ENCODE assay signal across 21 cellular contexts in the genomic region with DNA sequence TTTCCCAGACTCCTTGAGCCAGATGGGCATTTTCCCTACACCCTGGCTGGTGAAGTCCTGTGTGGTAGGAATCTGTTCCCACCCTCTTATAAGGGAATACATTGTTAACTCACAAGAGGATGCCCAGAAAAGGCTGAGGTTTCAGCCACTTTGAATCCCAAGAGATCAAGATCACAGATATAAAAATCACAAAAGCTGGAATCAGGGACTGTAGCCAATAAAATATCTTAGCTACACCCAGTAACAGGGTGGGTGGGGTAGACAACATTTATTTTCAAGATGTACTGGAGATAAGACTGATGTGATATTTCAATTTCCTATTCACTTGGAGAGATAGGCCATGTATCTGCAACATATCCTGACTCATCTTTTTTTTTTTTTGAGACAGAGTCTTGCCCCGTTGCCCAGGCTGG. TPM values are rescaled to one million over a fixed set of nuclear protein-coding genes. Genes with fewer than 3 reads are reported as not detected.
DNase-seq lines count a peak whose midpoint lies in the region; ATAC-seq, FAIRE-seq and TF ChIP-seq lines count a peak whose summit lies in the region.
"Had no signal": no experiment of that assay in that cellular context is flagged by ENCODE, and none has a peak within 500 bp of the region (broad histone marks: within the 10 kb centered on the region; RNA-seq: fewer than 3 reads in every experiment).

No MANE protein-coding gene starts in this region.

- H3K79me2 ChIP-seq in ACC112 (ENCODE audit: control insufficient read depth, insufficient read depth, low read length, unreplicated experiment) = no peaks in the 10 kb centered on the region
- H3K79me2 ChIP-seq in K562 (ENCODE audit: control insufficient read depth, insufficient read depth, low read length) = no peaks in the 10 kb centered on the region
- H3K79me2 ChIP-seq in keratinocyte (ENCODE audit: control insufficient read depth, insufficient read depth, low read length) = no peaks in the 10 kb centered on the region
- H3K79me2 ChIP-seq: hepatocyte had no signal

- H3K27me3 Mint-ChIP-seq in stimulated activated naive CD8-positive, alpha-beta T cell treated with anti-CD3 and anti-CD28 coated beads, Interleukin-15, amount 100 ng/mL, for 72 hours = no peaks in the 10 kb centered on the region
- H3K27me3 Mint-ChIP-seq: activated CD4-positive, alpha-beta T cell treated with anti-CD3 and anti-CD28 coated beads, Interleukin-2, amount 10 ng/mL, durations not matched to agents 7 days and 5 days; activated naive CD4-positive, alpha-beta T cell treated with anti-CD3 and anti-CD28 coated beads, Interleukin-2, amount 10 ng/mL, durations not matched to agents 7 days and 5 days had no signal

- no peaks in the 10 kb centered on the region for H3K9me3 Mint-ChIP-seq in stimulated activated naive CD8-positive, alpha-beta T cell treated with anti-CD3 and anti-CD28 coated beads, Interleukin-15, amount 100 ng/mL, for 72 hours
- H3K9me3 Mint-ChIP-seq: activated CD4-positive, alpha-beta T cell treated with anti-CD3 and anti-CD28 coated beads, Interleukin-2, amount 10 ng/mL, durations not matched to agents 7 days and 5 days; activated naive CD4-positive, alpha-beta T cell treated with anti-CD3 and anti-CD28 coated beads, Interleukin-2, amount 10 ng/mL, durations not matched to agents 7 days and 5 days had no signal

- WGBS in K562 (ENCODE audit: insufficient coverage, low coverage, missing lambda C conversion rate) = 0% methylated on average over 1 of the region's 1 CpG

- dilution Hi-C loops in keratinocyte (cut with MboI; ENCODE audit: extremely low pct_ligation_motif_present, low sequenced_read_pairs) = no loop called here

- H3K9me3 ChIP-seq in K562 (replicated peaks; ENCODE audit: control insufficient read depth, insufficient read depth, low read depth, low read length) (no peaks in the 10 kb centered on the region), keratinocyte (ENCODE audit: control insufficient read depth, low read depth, low read length) (no peaks in the 10 kb centered on the region)

- TF ChIP-seq POLR2A in K562 (conservative IDR thresholded peaks at IDR 0.05) = no peak

- no peak for ATAC-seq in K562
- ATAC-seq in stimulated activated naive CD8-positive, alpha-beta T cell treated with anti-CD3 and anti-CD28 coated beads, Interleukin-15, amount 100 ng/mL, for 72 hours = no peak
- ATAC-seq: esophagus mucosa, sciatic nerve had no signal

- H3K27ac Mint-ChIP-seq in stimulated activated naive CD8-positive, alpha-beta T cell treated with anti-CD3 and anti-CD28 coated beads, Interleukin-15, amount 100 ng/mL, for 72 hours = no peak overlapping the region
- H3K27ac Mint-ChIP-seq: activated CD4-positive, alpha-beta T cell treated with anti-CD3 and anti-CD28 coated beads, Interleukin-2, amount 10 ng/mL, durations not matched to agents 7 days and 5 days; activated naive CD4-positive, alpha-beta T cell treated with anti-CD3 and anti-CD28 coated beads, Interleukin-2, amount 10 ng/mL, durations not matched to agents 7 days and 5 days had no signal

- H3K9me1 ChIP-seq in K562 (ENCODE audit: control insufficient read depth, insufficient read depth, low read length) = no peaks in the 10 kb centered on the region
- no peaks in the 10 kb centered on the region for H3K9me1 ChIP-seq in keratinocyte (ENCODE audit: control insufficient read depth, extremely low read depth, insufficient read depth, low read length)

- no peak overlapping the region for H3K4me3 Mint-ChIP-seq in stimulated activated naive CD8-positive, alpha-beta T cell treated with anti-CD3 and anti-CD28 coated beads, Interleukin-15, amount 100 ng/mL, for 72 hours
- H3K4me3 Mint-ChIP-seq: activated CD4-positive, alpha-beta T cell treated with anti-CD3 and anti-CD28 coated beads, Interleukin-2, amount 10 ng/mL, durations not matched to agents 7 days and 5 days; activated naive CD4-positive, alpha-beta T cell treated with anti-CD3 and anti-CD28 coated beads, Interleukin-2, amount 10 ng/mL, durations not matched to agents 7 days and 5 days had no signal

- DNase-seq in HT1080 (ENCODE audit: low read depth) (peak; percentile 31), K562 (ENCODE audit: extremely low read depth in 1 of 4, low spot score in 3 of 4) (no peak), keratinocyte (ENCODE audit: low read depth, low spot score) (no peak), GF-D8 (lab: John Stamatoyannopoulos, UW) (no peak), GM20000 (ENCODE audit: low spot score) (no peak)
- DNase-seq in stimulated activated CD4-positive, alpha-beta T cell treated with anti-CD3 and anti-CD28 coated beads, Interleukin-4, amount 100 ng/mL, for 4 hours = no peak
- DNase-seq in stimulated activated naive CD8-positive, alpha-beta T cell treated with anti-CD3 and anti-CD28 coated beads, Interleukin-15, amount 100 ng/mL, for 72 hours = no peak
- DNase-seq: activated CD4-positive, alpha-beta T cell treated with anti-CD3 and anti-CD28 coated beads, Interleukin-2, amount 10 ng/mL, durations not matched to agents 7 days and 5 days; activated naive CD4-positive, alpha-beta T cell treated with anti-CD3 and anti-CD28 coated beads, Interleukin-2, amount 10 ng/mL, durations not matched to agents 7 days and 5 days; activated T-cell treated with anti-CD3 and anti-CD28 coated beads for 4 hours; GDM1; GOT3; NCI-H1048; NCI-H2107; NCI-H774; stimulated activated CD4-positive, alpha-beta T cell treated with anti-CD3 and anti-CD28 coated beads, Interleukin-1b, Interleukin-23, amount 100 ng/mL, for 48 hours had no signal

- no peak for TF ChIP-seq EP300 in K562 (IDR thresholded peaks at IDR 0.05; ENCODE audit: low read length)

- in situ Hi-C loops in K562 (cut with MboI) = no loop called here

- no TSS peak for BruUV-seq in K562 (replicated peaks; lab: Mats Ljungman, UMichigan)

- FAIRE-seq in K562 (lab: Jason Lieb, UNC) (no peak), keratinocyte (lab: Jason Lieb, UNC) (peak; percentile 34)
- FAIRE-seq: TTC549 had no signal

- H3K27me3 ChIP-seq in ACC112 (ENCODE audit: insufficient read depth, low read length) (no peaks in the 10 kb centered on the region), K562 (ENCODE audit: control insufficient read depth in 2 of 2, insufficient read depth in 2 of 2, low read length in 2 of 2) (no peaks in the 10 kb centered on the region), keratinocyte (ENCODE audit: control insufficient read depth, extremely low read depth, insufficient read depth, low read length) (no peaks in the 10 kb centered on the region)
- H3K27me3 ChIP-seq: hepatocyte had no signal

- POLR2A ChIA-PET in K562 (lab: Yijun Ruan, JAX) = no interaction called here

- no peak for TF ChIP-seq CTCF in K562 (IDR thresholded peaks at IDR 0.05 in 2 of 3, conservative IDR thresholded peaks at IDR 0.05 in 1 of 3; ENCODE audit: insufficient read depth in 2 of 3, low read depth in 1 of 3, low read length in 3 of 3)
- no peak for TF ChIP-seq CTCF in keratinocyte (optimal IDR thresholded peaks at IDR 0.05 in 1 of 3, IDR thresholded peaks at IDR 0.05 in 1 of 3, conservative IDR thresholded peaks at IDR 0.05 in 1 of 3; ENCODE audit: extremely low read depth in 1 of 3, insufficient read depth in 2 of 3, low read length in 3 of 3)
- no peak for TF ChIP-seq CTCF in GM20000 (IDR thresholded peaks at IDR 0.05; ENCODE audit: extremely low read depth, missing control alignments)

- intact Hi-C loops in K562 (cut with micrococcal nuclease) = no loop called here

- CTCF ChIA-PET in K562 (lab: Yijun Ruan, JAX; ENCODE audit: low intra/inter-chr PET ratio) = no interaction called here

- H3K4me1 Mint-ChIP-seq in stimulated activated naive CD8-positive, alpha-beta T cell treated with anti-CD3 and anti-CD28 coated beads, Interleukin-15, amount 100 ng/mL, for 72 hours = peaks cover 40% of the 10 kb centered on the region

- H3K4me3 ChIP-seq in ACC112 (ENCODE audit: low read depth, low read length) (no peak overlapping the region), K562 (no peak overlapping the region), keratinocyte (ENCODE audit: control insufficient read depth in 2 of 3, extremely low read depth in 1 of 3, insufficient read depth in 2 of 3, low read depth in 1 of 3, low read length in 3 of 3) (no peak overlapping the region)
- H3K4me3 ChIP-seq: hepatocyte had no signal

- no peak overlapping the region for H2AFZ ChIP-seq in ACC112 (ENCODE audit: low read length, unreplicated experiment)
- H2AFZ ChIP-seq in K562 (ENCODE audit: low read depth, low read length) = no peak overlapping the region
- H2AFZ ChIP-seq in keratinocyte (ENCODE audit: control insufficient read depth, low read length) = no peak overlapping the region
- H2AFZ ChIP-seq: hepatocyte had no signal

- H3K4me1 ChIP-seq in ACC112 (ENCODE audit: control insufficient read depth, insufficient read depth, low read length, unreplicated experiment) = peaks cover 70% of the 10 kb centered on the region
- H3K4me1 ChIP-seq in K562 (replicated peaks in 1 of 2; ENCODE audit: control insufficient read depth in 2 of 2, insufficient read depth in 2 of 2, low read length in 2 of 2) = no peaks in the 10 kb centered on the region
- H3K4me1 ChIP-seq in keratinocyte (ENCODE audit: control insufficient read depth, extremely low read depth, insufficient read depth, low read length) = peaks cover 45% of the 10 kb centered on the region

- H3K27ac ChIP-seq in ACC112 (ENCODE audit: low read depth, low read length) (peak overlapping the region; percentile 92), K562 (ENCODE audit: extremely low read depth, low read depth, low read length) (no peak overlapping the region), keratinocyte (ENCODE audit: control insufficient read depth, insufficient read depth, low read length) (peak overlapping the region; percentile 77)
- H3K27ac ChIP-seq: hepatocyte had no signal

- no peak for TF ChIP-seq RAD21 in K562 (CRISPR knock-in tag; conservative IDR thresholded peaks at IDR 0.05 in 1 of 2, IDR thresholded peaks at IDR 0.05 in 1 of 2)

- H4K20me1 ChIP-seq in K562 (replicated peaks; ENCODE audit: control insufficient read depth, insufficient read depth, low read length) (no peaks in the 10 kb centered on the region), keratinocyte (ENCODE audit: control insufficient read depth, extremely low read depth, insufficient read depth, low read length) (no peaks in the 10 kb centered on the region)

- no peak overlapping the region for H3K4me2 ChIP-seq in K562 (ENCODE audit: insufficient read depth, low read length)
- H3K4me2 ChIP-seq in keratinocyte (ENCODE audit: control insufficient read depth, extremely low read depth, insufficient read depth, low read depth, low read length) = no peak overlapping the region
- H3K4me2 ChIP-seq: hepatocyte had no signal

- H3K9ac ChIP-seq in K562 (ENCODE audit: insufficient read depth in 1 of 2, low read depth in 2 of 2, low read length in 2 of 2) (no peak overlapping the region), keratinocyte (ENCODE audit: control insufficient read depth, extremely low read depth, insufficient read depth, low read length) (no peak overlapping the region)

- H3K36me3 ChIP-seq in ACC112 (ENCODE audit: insufficient read depth, low read length) (peaks cover 17% of the 10 kb centered on the region), K562 (ENCODE audit: control insufficient read depth, insufficient read depth, low read length) (no peaks in the 10 kb centered on the region), keratinocyte (ENCODE audit: control insufficient read depth in 2 of 2, extremely low read depth in 1 of 2, insufficient read depth in 2 of 2, low read length in 2 of 2) (peaks cover 0 to 4% of the 10 kb centered on the region in 2 experiments)

RNA-seq across cellular contexts. Expression of gene COPB1, which starts 50.3 kb away (rescaled TPM):
- total RNA-seq in HT1080 (2014; rRNA removed; shearing (Covaris generic)) = 131 and 132 TPM in 2 replicates
- 106 and 132 TPM in 2 replicates for polyA plus RNA-seq in HT1080 (2015; cell fraction: cytosol; rRNA removed)
- 357 and 386 TPM in 2 replicates for polyA plus RNA-seq in HT1080 (2015; cell fraction: nucleus; rRNA removed)
- total RNA-seq in K562 (2011; cell fraction: chromatin; rRNA removed; ENCODE audit: low replicate concordance) = 61.0 and 164 TPM in 2 replicates
- 48.2 and 59.1 TPM in 2 replicates for total RNA-seq in K562 (2011; cell fraction: nucleolus; rRNA removed)
- total RNA-seq in K562 (2011; cell fraction: nucleoplasm; rRNA removed) = 91.1 and 154 TPM in 2 replicates
- total RNA-seq in K562 (2014; rRNA removed) = 71.6 and 84.9 TPM in 2 replicates
- total RNA-seq in K562 (2014; rRNA removed; fragmentation: Illumina TruSeq; extraction: Trizol) = 143 and 153 TPM in 2 replicates
- total RNA-seq in K562 (2015; rRNA removed; fragmentation: Illumina TruSeq; extraction: Trizol) = 119 and 125 TPM in 2 replicates
- 86.5 and 90.1 TPM in 2 replicates for total RNA-seq in K562 (2021)
- 178 and 188 TPM in 2 replicates for polyA plus RNA-seq in K562 (2011; rRNA removed)
- 41.3 and 73.4 TPM in 2 replicates for polyA plus RNA-seq in K562 (2011; cell fraction: cytosol; rRNA removed)
- polyA plus RNA-seq in K562 (2011; cell fraction: nucleus; rRNA removed) = 62.8 and 93.7 TPM in 2 replicates
- polyA plus RNA-seq in K562 (2012) = 78.4 and 119 TPM in 2 replicates
- polyA plus RNA-seq in K562 (2014; fragmentation: Illumina TruSeq; extraction: Trizol) = 91.1 and 91.6 TPM in 2 replicates
- polyA plus RNA-seq in K562 (2014; fragmentation: Nextera tagmentation; extraction: Ambion mirVana) = 100 to 1,000 TPM in 1 of 2 experiments, 10 to 100 TPM in 1; 89.6 to 111 TPM
- polyA plus RNA-seq in K562 (2014; rRNA removed) = 64.7 and 80.5 TPM in 2 replicates
- polyA minus RNA-seq in K562 (2011; rRNA and poly(A)+ RNA removed) = 185 and 240 TPM in 2 replicates
- 100 and 103 TPM in 2 replicates for polyA minus RNA-seq in K562 (2011; cell fraction: cytosol; rRNA and poly(A)+ RNA removed)
- polyA minus RNA-seq in K562 (2011; cell fraction: nucleus; rRNA and poly(A)+ RNA removed) = 30.6 and 78.1 TPM in 2 replicates
- polyA plus RNA-seq in keratinocyte = 121 to 169 TPM (median 126 TPM) in 3 replicates
- 50.7 TPM for polyA plus RNA-seq in keratinocyte (2011; ENCODE audit: low read depth)
- 49.5 and 112 TPM in 2 replicates for polyA plus RNA-seq in keratinocyte (2011; cell fraction: cytosol; rRNA removed)
- 169 and 215 TPM in 2 replicates for polyA plus RNA-seq in keratinocyte (2011; cell fraction: nucleus; rRNA removed)
- polyA plus RNA-seq in keratinocyte (2012; ENCODE audit: low replicate concordance) = 68.1 and 106 TPM in 2 replicates
- polyA minus RNA-seq in keratinocyte = 52.8 to 139 TPM (median 82.5 TPM) in 3 replicates
- polyA minus RNA-seq in keratinocyte (2011; cell fraction: cytosol; rRNA and poly(A)+ RNA removed) = 88.4 TPM
- polyA minus RNA-seq in keratinocyte (2011; cell fraction: nucleus; rRNA and poly(A)+ RNA removed) = 118 and 194 TPM in 2 replicates
